8 cellular contexts compared by ENCODE assay signal in the genomic region with DNA sequence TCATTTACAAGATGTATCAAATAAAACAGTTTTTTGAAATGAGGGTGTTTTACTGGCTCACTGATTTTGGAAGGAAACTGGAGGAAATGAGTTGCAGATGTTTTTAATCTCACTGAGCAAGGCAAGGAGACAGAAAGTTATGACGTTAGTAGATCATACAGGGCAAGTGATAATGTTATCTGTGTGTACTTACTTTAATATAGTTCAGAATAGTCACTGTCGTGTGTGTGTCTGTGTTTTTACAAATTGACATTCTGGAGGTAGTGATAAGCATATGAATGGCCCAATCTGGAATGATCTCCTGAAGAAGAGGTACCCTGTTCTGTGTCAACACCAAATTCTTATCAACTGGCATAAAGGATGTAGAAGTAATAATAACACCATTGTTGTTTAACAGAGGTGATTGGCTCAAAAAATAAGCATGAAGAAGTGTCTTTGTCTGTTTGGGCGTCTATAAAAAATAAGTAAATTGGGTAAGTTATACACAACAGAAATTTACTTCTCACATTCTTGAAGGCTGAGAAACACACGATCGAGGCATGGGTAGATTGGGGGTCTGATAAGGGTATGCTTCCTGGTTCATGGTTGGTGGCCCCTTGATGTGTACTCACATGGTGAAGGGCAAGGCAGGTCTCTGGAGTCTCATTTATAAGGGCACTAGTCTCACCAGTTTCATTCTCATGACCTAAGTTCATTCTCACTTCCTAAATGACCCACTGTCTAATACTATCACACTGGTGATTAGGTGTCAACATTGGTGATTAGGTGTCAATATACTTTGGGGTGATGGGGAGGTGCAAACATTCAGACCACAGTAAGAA. TPM values are rescaled to one million over a fixed set of nuclear protein-coding genes. Genes with fewer than 3 reads are reported as not detected.
DNase-seq lines count a peak whose midpoint lies in the region; ATAC-seq and TF ChIP-seq lines count a peak whose summit lies in the region.

No MANE protein-coding gene starts in this region.

- TF ChIP-seq EP300 in suprapubic skin (IDR thresholded peaks at IDR 0.05) = no peak

- no peaks in the 10 kb centered on the region for H3K36me3 ChIP-seq in suprapubic skin

- no peak for TF ChIP-seq POLR2A in suprapubic skin (IDR thresholded peaks at IDR 0.05)

- H3K4me1 ChIP-seq in suprapubic skin = peaks cover 10% of the 10 kb centered on the region

- H3K27ac ChIP-seq in suprapubic skin = no peak overlapping the region

- no peaks in the 10 kb centered on the region for H3K9me3 ChIP-seq in suprapubic skin

- H3K4me3 ChIP-seq in suprapubic skin = no peak overlapping the region

- 64% methylated on average over 5 of the region's 5 CpGs for WGBS in suprapubic skin

- TF ChIP-seq CTCF in suprapubic skin (IDR thresholded peaks at IDR 0.05) = no peak

- H3K27me3 ChIP-seq in suprapubic skin = no peaks in the 10 kb centered on the region

- peak; percentile 72 for ATAC-seq in GM21381 (IDR thresholded peaks at IDR 0.05; ENCODE audit: unreplicated experiment)
- peak; percentile 68 for ATAC-seq in HG03520 (IDR thresholded peaks at IDR 0.05; ENCODE audit: unreplicated experiment)
- ATAC-seq in left cardiac atrium = peak; percentile 38 to 50

- intact Hi-C loops in left cardiac atrium (cut with DNase I) = no loop called here

- peak; percentile 38 for DNase-seq in GM04503 (ENCODE audit: low read depth)
- DNase-seq in left cardiac atrium = no peak
- no peak for DNase-seq in NCI-H187 treated with DMSO at 0.1 percent for 48 hours (lab: John Stamatoyannopoulos, UW)
- DNase-seq in suprapubic skin (ENCODE audit: low spot score in 2 of 2) = no peak
- DNase-seq in NCI-H1105 (lab: John Stamatoyannopoulos, UW) = no peak
- DNase-seq in CD1c-positive myeloid dendritic cell (ENCODE audit: extremely low spot score) = no peak

RNA-seq across cellular contexts. Expression of gene GBP4, which starts 2.1 kb away (rescaled TPM):
- total RNA-seq in left cardiac atrium (1 to 10 TPM; 6.2 to 7.1 TPM), suprapubic skin (1 to 10 TPM; 1.2 to 6.4 (median 1.6) TPM)

RNA-seq across cellular contexts. Expression of gene GBP7, which starts 25.1 kb away (rescaled TPM):
- not detected for total RNA-seq in left cardiac atrium
- total RNA-seq in suprapubic skin = not detected
